Comparison of ENCODE assay signal across 21 cellular contexts in the genomic region with DNA sequence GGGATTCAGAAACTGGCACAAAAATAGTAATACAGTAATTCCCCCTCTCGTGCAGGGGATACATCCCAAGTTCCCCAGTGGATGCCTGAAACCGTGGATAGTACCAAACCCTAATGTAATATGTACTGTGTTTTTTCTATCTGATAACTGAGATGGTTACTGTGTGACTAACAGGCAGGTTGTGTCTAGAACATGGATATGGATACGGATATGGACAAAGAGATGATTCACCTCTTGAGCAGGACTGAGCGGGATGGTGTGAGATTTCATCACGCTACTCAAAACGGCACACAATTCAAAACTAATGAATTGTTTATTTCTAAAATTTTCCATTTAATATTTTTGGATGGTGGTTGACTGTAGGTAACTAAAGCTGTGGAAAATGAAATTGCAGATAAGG. TPM values are rescaled to one million over a fixed set of nuclear protein-coding genes. Genes with fewer than 3 reads are reported as not detected.
DNase-seq lines count a peak whose midpoint lies in the region; ATAC-seq and TF ChIP-seq lines count a peak whose summit lies in the region.
"Had no signal": no experiment of that assay in that cellular context is flagged by ENCODE, and none has a peak within 500 bp of the region (broad histone marks: within the 10 kb centered on the region; RNA-seq: fewer than 3 reads in every experiment).

No MANE protein-coding gene starts in this region.

- no peak for ATAC-seq in HG02642 (IDR thresholded peaks at IDR 0.05; ENCODE audit: poor library complexity, unreplicated experiment)
- ATAC-seq: A549; K562; left cardiac atrium; stimulated activated memory B cell treated with anti-CD40 and anti-IgM and Interleukin-4, amounts not matched to agents 10 μg/mL and 1 μg/mL and 100 μg/mL, for 72 hours had no signal

- peaks cover 22% of the 10 kb centered on the region for H3K4me1 ChIP-seq in ACC112 (ENCODE audit: control insufficient read depth, insufficient read depth, low read length, unreplicated experiment)

- H3K27ac ChIP-seq in ACC112 (ENCODE audit: low read depth, low read length): peak overlapping the region; percentile 48
- peak overlapping the region; percentile 76 for H3K27ac ChIP-seq in brain microvascular endothelial cell
- H3K27ac ChIP-seq: A549, transverse colon had no signal

- DNase-seq in HPDE6-E6E7 (ENCODE audit: extremely low spot score) (peak; percentile 76), brain microvascular endothelial cell (peak; percentile 78), fibroblast of villous mesenchyme (ENCODE audit: low read depth) (peak; percentile 51), kidney glomerular epithelial cell (lab: John Stamatoyannopoulos, UW) (no peak), globus pallidus (ENCODE audit: low spot score) (no peak), pons (ENCODE audit: low spot score) (no peak)
- DNase-seq: activated B cell treated with CpG ODN at 0.5 μM for 24 hours; activated naive CD8-positive, alpha-beta T cell treated with anti-CD3 and anti-CD28 coated beads, Interleukin-2, amount 10 ng/mL, durations not matched to agents 7 days and 5 days; effector CD4-positive, alpha-beta T cell; left cardiac atrium; midbrain; NCI-H2081; NCI-H510A treated with DMSO at 0.1 percent for 48 hours; SHP77; T-helper 2 cell; transverse colon had no signal

- H3K36me3 ChIP-seq in ACC112 (ENCODE audit: insufficient read depth, low read length): peaks cover 29% of the 10 kb centered on the region
- peaks cover 49% of the 10 kb centered on the region for H3K36me3 ChIP-seq in brain microvascular endothelial cell (replicated peaks)

- H3K4me3 ChIP-seq in ACC112 (ENCODE audit: low read depth, low read length) (no peak overlapping the region), brain microvascular endothelial cell (ENCODE audit: low read depth, low read length) (no peak overlapping the region), fibroblast of villous mesenchyme (ENCODE audit: low read depth, low read length) (no peak overlapping the region)
- H3K4me3 ChIP-seq: A549, K562, transverse colon had no signal

- TF ChIP-seq CTCF in brain microvascular endothelial cell (IDR thresholded peaks at IDR 0.05; ENCODE audit: low read depth, low read length, missing control alignments) (no peak), fibroblast of villous mesenchyme (IDR thresholded peaks at IDR 0.05; ENCODE audit: insufficient read depth, low read depth, low read length) (no peak)

- no peaks in the 10 kb centered on the region for H3K27me3 ChIP-seq in ACC112 (ENCODE audit: insufficient read depth, low read length)
- no peaks in the 10 kb centered on the region for H3K27me3 ChIP-seq in brain microvascular endothelial cell (replicated peaks)
- H3K27me3 ChIP-seq: transverse colon had no signal

- in situ Hi-C loops in brain microvascular endothelial cell (cut with HindIII; ENCODE audit: low pct_ligation_motif_present, low sequenced_read_pairs): no loop called here

- H2AFZ ChIP-seq in ACC112 (ENCODE audit: low read length, unreplicated experiment): no peak overlapping the region

- H3K79me2 ChIP-seq in ACC112 (ENCODE audit: control insufficient read depth, insufficient read depth, low read length, unreplicated experiment): peaks cover 28% of the 10 kb centered on the region

RNA-seq across cellular contexts. Expression of a gene that starts 3.4 kb away (rescaled TPM):
- 69.5 and 70.9 TPM in 2 replicates for total RNA-seq in fibroblast of villous mesenchyme

RNA-seq across cellular contexts. Expression of a gene that starts 9.6 kb away (rescaled TPM):
- 30.2 and 31.2 TPM in 2 replicates for total RNA-seq in fibroblast of villous mesenchyme

RNA-seq across cellular contexts. Expression of a gene that starts 11.6 kb away (rescaled TPM):
- under 0.01 and 0.32 TPM in 2 replicates for total RNA-seq in fibroblast of villous mesenchyme

Comparison
In these comparisons a context has a peak if more than half of its experiments do, and no peak if none do; other contexts are left out.
1. DNase-seq: peak in HPDE6-E6E7 (single experiment), brain microvascular endothelial cell (single experiment) and fibroblast of villous mesenchyme (single experiment); none in kidney glomerular epithelial cell (single experiment), globus pallidus (single experiment) and pons (single experiment).